Comparison of ENCODE assay signal across 28 cellular contexts in the genomic region with DNA sequence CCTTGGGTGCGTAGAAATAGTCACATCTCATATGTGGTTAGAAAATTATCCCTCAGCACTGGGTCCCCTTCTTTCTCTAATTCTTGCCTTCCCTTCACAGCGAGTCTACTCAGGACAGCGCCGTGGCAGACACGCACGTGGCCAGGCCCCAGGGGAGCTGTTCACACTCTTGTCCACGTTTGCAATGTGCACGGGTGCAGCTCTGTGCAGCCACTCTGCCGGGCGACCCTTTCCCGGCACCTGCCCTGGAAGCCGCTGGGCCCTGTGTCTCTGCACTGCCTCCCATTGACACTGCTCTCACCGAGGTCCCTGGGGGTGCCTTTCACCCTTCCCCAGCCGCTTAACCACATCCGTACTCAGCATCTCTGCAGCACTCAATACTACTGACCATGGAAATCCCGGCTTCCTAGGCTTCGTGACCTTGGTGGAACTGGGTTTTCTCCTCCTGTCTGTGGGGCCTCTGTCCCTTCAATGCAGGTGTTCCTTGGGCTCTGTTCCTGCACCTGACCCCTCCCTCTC.
"Had no signal": no experiment of that assay in that cellular context is flagged by ENCODE, and none has a peak within 500 bp of the region (broad histone marks: within the 10 kb centered on the region; RNA-seq: fewer than 3 reads in every experiment).

No MANE protein-coding gene starts in this region.

- H3K27me3 Mint-ChIP-seq: activated naive CD8-positive, alpha-beta T cell had no signal

- H3K36me3 Mint-ChIP-seq: activated naive CD8-positive, alpha-beta T cell; mesothelial cell of epicardium; naive B cell had no signal

- DNase-seq: activated CD4-positive, alpha-beta T cell treated with anti-CD3 and anti-CD28 coated beads for 36 hours; activated CD4-positive, CD25-positive, alpha-beta regulatory T cell; activated effector memory CD4-positive, alpha-beta T cell treated with Interleukin-2 at 50 U/mL for 16 hours; activated naive CD4-positive, alpha-beta T cell treated with Interleukin-2 at 50 U/mL for 16 hours; activated T-cell treated with anti-CD3 and anti-CD28 coated beads for 4 hours; activated T-cell treated with anti-CD3 and anti-CD28 coated beads, Interleukin-2, amount 50 U/mL, for 72 hours; body of pancreas; effector memory CD8-positive, alpha-beta T cell; islet precursor cell; left cardiac atrium; left ventricle myocardium superior; mammary epithelial cell; naive B cell; right cardiac atrium; spleen; stimulated activated CD4-positive, alpha-beta T cell treated with anti-CD3 and anti-CD28 coated beads, Interleukin-2, amount 100 ng/mL, for 48 hours; stimulated activated naive CD8-positive, alpha-beta T cell treated with anti-CD3 and anti-CD28 coated beads, Interleukin-15, Interleukin-2, amounts not matched to agents 100 U/mL and 50 U/mL, for 24 hours; testis; transverse colon; uterus had no signal

- H3K4me1 Mint-ChIP-seq: activated CD4-positive, alpha-beta T cell treated with anti-CD3 and anti-CD28 coated beads for 36 hours; naive B cell had no signal

- H3K4me1 ChIP-seq: body of pancreas, spleen, testis, transverse colon, uterus had no signal

- H3K4me3 ChIP-seq: body of pancreas, cardiac muscle cell, coronary artery, gastroesophageal sphincter, hepatocyte, spleen, testis, transverse colon, uterus had no signal

- H3K27me3 ChIP-seq: body of pancreas, hepatocyte, testis, transverse colon, uterus had no signal

- H3K36me3 ChIP-seq: cardiac muscle cell, gastroesophageal sphincter, spleen, transverse colon, uterus had no signal

- H3K9me3 ChIP-seq: body of pancreas, gastroesophageal sphincter, spleen, testis, transverse colon, uterus had no signal

- H3K27ac ChIP-seq: body of pancreas, cardiac muscle cell, coronary artery, gastroesophageal sphincter, hepatocyte, spleen, testis, transverse colon, uterus had no signal

- FAIRE-seq: endothelial cell of umbilical vein had no signal

- H3K4me3 Mint-ChIP-seq: activated CD4-positive, alpha-beta T cell treated with anti-CD3 and anti-CD28 coated beads for 36 hours; activated naive CD8-positive, alpha-beta T cell; activated T-cell treated with anti-CD3 and anti-CD28 coated beads, Interleukin-2, amount 50 U/mL, for 72 hours; effector memory CD8-positive, alpha-beta T cell; mesothelial cell of epicardium; naive B cell; neural crest cell had no signal

- H3K4me2 ChIP-seq: hepatocyte had no signal

- H3K27ac Mint-ChIP-seq: activated CD4-positive, alpha-beta T cell treated with anti-CD3 and anti-CD28 coated beads for 36 hours; activated naive CD8-positive, alpha-beta T cell; activated T-cell treated with anti-CD3 and anti-CD28 coated beads, Interleukin-2, amount 50 U/mL, for 72 hours; effector memory CD8-positive, alpha-beta T cell; mesothelial cell of epicardium had no signal

- H3K9me3 Mint-ChIP-seq: activated T-cell treated with anti-CD3 and anti-CD28 coated beads, Interleukin-2, amount 50 U/mL, for 72 hours; mesothelial cell of epicardium; neural crest cell had no signal
